In genomic region chr11:105884436-105884835, GRCh38 we compare ENCODE assay signal across 21 cellular contexts.
DNase-seq lines count a peak whose midpoint lies in the region; ATAC-seq and TF ChIP-seq lines count a peak whose summit lies in the region.
"Had no signal": no experiment of that assay in that cellular context is flagged by ENCODE, and none has a peak within 500 bp of the region (broad histone marks: within the 10 kb centered on the region; RNA-seq: fewer than 3 reads in every experiment).

No MANE protein-coding gene starts in this region.

- no peak for TF ChIP-seq CTCF in Loucy (conservative IDR thresholded peaks at IDR 0.05; ENCODE audit: low read length)
- no peak for TF ChIP-seq CTCF in PC-9 (conservative IDR thresholded peaks at IDR 0.05)

- H3K4me2 ChIP-seq in Loucy (ENCODE audit: low read depth, low read length, poor library complexity, severe bottlenecking) (peak overlapping the region; percentile 25), PC-9 (no peak overlapping the region)
- H3K4me2 ChIP-seq: BLaER1 had no signal

- H3K9me3 ChIP-seq in Loucy (ENCODE audit: insufficient read depth, low read depth, low read length) (no peaks in the 10 kb centered on the region), PC-9 (ENCODE audit: insufficient read depth, low read depth) (no peaks in the 10 kb centered on the region)
- H3K9me3 ChIP-seq: BE2C, BLaER1 had no signal

- H3K27me3 ChIP-seq in Loucy (ENCODE audit: insufficient read depth, low read length, poor library complexity, severe bottlenecking) (no peaks in the 10 kb centered on the region), PC-9 (ENCODE audit: insufficient read depth, low read depth) (no peaks in the 10 kb centered on the region)
- H3K27me3 ChIP-seq: BE2C, BLaER1 had no signal

- no peak overlapping the region for H3K9ac ChIP-seq in Loucy (ENCODE audit: low read depth, low read length, poor library complexity, severe bottlenecking)
- H3K9ac ChIP-seq: BLaER1 had no signal

- no peak overlapping the region for H3K27ac ChIP-seq in PC-9
- H3K27ac ChIP-seq: BLaER1 had no signal

- H3K36me3 ChIP-seq in Loucy (ENCODE audit: insufficient read depth, low read length): no peaks in the 10 kb centered on the region
- H3K36me3 ChIP-seq in PC-9 (ENCODE audit: low read depth): no peaks in the 10 kb centered on the region
- H3K36me3 ChIP-seq: BE2C, BLaER1 had no signal

- CTCF ChIA-PET in PC-9 (lab: Charles Lee): no interaction called here

- peak overlapping the region; percentile 26; the same call in 1 of the 2 replicates for H2AFZ ChIP-seq in Loucy (ENCODE audit: low read length)
- peak overlapping the region; percentile 31; the same call in 1 of the 2 replicates for H2AFZ ChIP-seq in PC-9

- no peaks in the 10 kb centered on the region for H3K79me2 ChIP-seq in Loucy (ENCODE audit: insufficient read depth, low read length)
- no peaks in the 10 kb centered on the region for H3K79me2 ChIP-seq in PC-9 (ENCODE audit: low read depth)

- no peaks in the 10 kb centered on the region for H3K9me2 ChIP-seq in Loucy (replicated peaks; ENCODE audit: low read depth, low read length)
- no peaks in the 10 kb centered on the region for H3K9me2 ChIP-seq in PC-9 (ENCODE audit: insufficient read depth)

- intact Hi-C loops in PC-9 (cut with micrococcal nuclease; ENCODE audit: unreplicated experiment): no loop called here

- H3K4me1 ChIP-seq in Loucy (ENCODE audit: insufficient read depth, low read length, poor library complexity, severe bottlenecking) (peaks cover 12% of the 10 kb centered on the region), PC-9 (replicated peaks; ENCODE audit: insufficient read depth) (no peaks in the 10 kb centered on the region)
- H3K4me1 ChIP-seq: BE2C, BLaER1 had no signal

- no TSS peak for BruUV-seq in PC-9 (replicated peaks; lab: Mats Ljungman, UMichigan)

- H3K4me3 ChIP-seq in Loucy (ENCODE audit: low read length, poor library complexity, severe bottlenecking) (no peak overlapping the region), PC-9 (no peak overlapping the region)
- H3K4me3 ChIP-seq: BLaER1 had no signal

- POLR2A ChIA-PET in PC-9 (lab: Charles Lee; ENCODE audit: unreplicated experiment): no interaction called here

- no peaks in the 10 kb centered on the region for H4K20me1 ChIP-seq in Loucy (ENCODE audit: insufficient read depth, low read length, poor library complexity, severe bottlenecking)
- H4K20me1 ChIP-seq in PC-9 (ENCODE audit: insufficient read depth): no peaks in the 10 kb centered on the region
- H4K20me1 ChIP-seq: BLaER1 had no signal

- DNase-seq in PC-9: no peak
- DNase-seq in cerebellum (ENCODE audit: low spot score): peak; percentile 44
- DNase-seq in activated CD4-positive, alpha-beta T cell treated with anti-CD3 and anti-CD28 coated beads, Interleukin-2, amount 50 U/mL, for 4 hours: no peak
- DNase-seq: 8988T; ACHN; BE2C; CD4-positive, alpha-beta memory T cell; CD4-positive, CD25-positive, alpha-beta regulatory T cell; CD8-positive, alpha-beta memory T cell; COR-L47; DMS 273 treated with DMSO at 0.1 percent for 48 hours; DMS153; DMS53; DMS79; DND-41; EL; GF-D8 had no signal

- H3F3A ChIP-seq in Loucy (ENCODE audit: low read depth) (no peaks in the 10 kb centered on the region), PC-9 (ENCODE audit: insufficient read depth, low read depth) (no peaks in the 10 kb centered on the region)

- ATAC-seq in HG03025 (IDR thresholded peaks at IDR 0.05; ENCODE audit: low FRiP score, unreplicated experiment): no peak
- ATAC-seq in HG03045 (IDR thresholded peaks at IDR 0.05; ENCODE audit: unreplicated experiment): no peak
